In the genomic region with DNA sequence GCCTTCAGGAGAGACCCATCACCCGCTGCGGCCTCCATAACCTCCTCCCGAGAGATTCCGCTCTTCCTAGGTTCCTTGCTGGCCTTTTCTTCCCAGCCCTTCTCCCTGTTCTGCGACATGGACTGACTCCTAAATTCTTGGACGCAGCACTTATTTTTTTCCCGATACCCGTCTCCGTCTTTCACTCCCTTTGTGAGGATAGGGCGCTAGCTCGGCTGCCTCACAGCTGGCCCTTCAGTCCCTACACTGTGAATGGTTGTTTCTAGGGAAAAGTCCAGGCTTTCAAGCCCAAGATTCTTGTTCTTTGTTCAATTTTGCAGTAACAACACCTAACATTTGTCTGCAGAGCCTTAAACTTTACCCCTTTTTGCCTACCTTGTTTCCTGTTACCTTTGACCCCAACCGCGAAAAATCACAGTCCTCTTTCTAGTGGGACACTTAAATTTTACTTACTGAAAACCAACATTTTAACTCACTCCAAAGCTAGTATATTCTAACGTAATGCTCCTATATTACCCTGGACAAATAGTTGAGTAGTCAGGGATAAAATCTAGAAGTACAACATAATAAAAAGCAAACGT, we compare ENCODE assay signal across 8 cellular contexts. TPM values are rescaled to one million over a fixed set of nuclear protein-coding genes. Genes with fewer than 3 reads are reported as not detected.
DNase-seq lines count a peak whose midpoint lies in the region; ATAC-seq, FAIRE-seq and TF ChIP-seq lines count a peak whose summit lies in the region.

No MANE protein-coding gene starts in this region.

- H3K36me3 Mint-ChIP-seq in Caco-2 (ENCODE audit: insufficient read depth, unreplicated experiment): peaks cover 21% of the 10 kb centered on the region
- no peaks in the 10 kb centered on the region for H3K36me3 Mint-ChIP-seq in astrocyte (ENCODE audit: low read depth, unreplicated experiment)

- ATAC-seq in HG03064 (IDR thresholded peaks at IDR 0.05; ENCODE audit: low read depth, unreplicated experiment) (peak; percentile 7), GM18505 (IDR thresholded peaks at IDR 0.05; ENCODE audit: unreplicated experiment) (no peak)

- no peaks in the 10 kb centered on the region for H3K36me3 ChIP-seq in Caco-2 (ENCODE audit: control insufficient read depth, insufficient read depth, low read length)
- no peaks in the 10 kb centered on the region for H3K36me3 ChIP-seq in astrocyte (ENCODE audit: insufficient read depth, low read length)
- no peaks in the 10 kb centered on the region for H3K36me3 ChIP-seq in kidney (ENCODE audit: control insufficient read depth in 1 of 2, insufficient read depth in 2 of 2, low read length in 2 of 2)
- H3K36me3 ChIP-seq in subcutaneous abdominal adipose tissue (ENCODE audit: control insufficient read depth in 5 of 5, insufficient read depth in 5 of 5, low read length in 5 of 5): no peaks in the 10 kb centered on the region

- intact Hi-C loops in Caco-2 (cut with micrococcal nuclease; ENCODE audit: unreplicated experiment) (no loop called here), kidney (cut with DNase I) (no loop called here)

- H3K4me3 Mint-ChIP-seq in Caco-2 (ENCODE audit: unreplicated experiment): peak overlapping the region; percentile 86
- peak overlapping the region; percentile 98 for H3K4me3 Mint-ChIP-seq in astrocyte (ENCODE audit: unreplicated experiment)

- no peaks in the 10 kb centered on the region for H3K4me1 Mint-ChIP-seq in Caco-2 (ENCODE audit: low read depth, unreplicated experiment)
- peaks cover 6% of the 10 kb centered on the region for H3K4me1 Mint-ChIP-seq in astrocyte (ENCODE audit: low read depth, unreplicated experiment)

- peaks cover 7% of the 10 kb centered on the region; the same call in 1 of the 2 replicates for H3K4me1 ChIP-seq in Caco-2
- H3K4me1 ChIP-seq in astrocyte (ENCODE audit: insufficient read depth, low read length): peaks cover 6% of the 10 kb centered on the region
- peaks cover 4 to 10% of the 10 kb centered on the region in 2 donors for H3K4me1 ChIP-seq in kidney (ENCODE audit: control insufficient read depth in 1 of 2, insufficient read depth in 1 of 2, low read depth in 1 of 2, low read length in 2 of 2)
- peaks cover 0 to 22% (median 19%) of the 10 kb centered on the region in 5 donors for H3K4me1 ChIP-seq in subcutaneous abdominal adipose tissue (ENCODE audit: control insufficient read depth in 5 of 5, insufficient read depth in 5 of 5, low read length in 5 of 5)

- H3K27ac Mint-ChIP-seq in Caco-2 (ENCODE audit: unreplicated experiment) (peak overlapping the region; percentile 92), astrocyte (ENCODE audit: unreplicated experiment) (peak overlapping the region; percentile 99)

- TF ChIP-seq CTCF in Caco-2 (IDR thresholded peaks at IDR 0.05; ENCODE audit: insufficient read depth in 1 of 2, low read depth in 1 of 2, low read length in 1 of 2, severe bottlenecking in 1 of 2, unreplicated experiment in 1 of 2) (no peak), astrocyte (IDR thresholded peaks at IDR 0.05; ENCODE audit: insufficient read depth, low read depth, low read length) (no peak), kidney (IDR thresholded peaks at IDR 0.05; ENCODE audit: borderline replicate concordance, extremely low read depth, insufficient read depth) (no peak)

- TSS peak; percentile 94 for BruUV-seq in Caco-2 (replicated peaks; lab: Mats Ljungman, UMichigan)

- FAIRE-seq in astrocyte (lab: Jason Lieb, UNC) (no peak), kidney (lab: Jason Lieb, UNC) (no peak)

- peaks cover 14% of the 10 kb centered on the region for H4K20me1 ChIP-seq in astrocyte (ENCODE audit: insufficient read depth, low read length)

- CTCF ChIA-PET in Caco-2 (lab: Charles Lee): interaction anchor here (0.5 to 2.4 kb wide), 2 partner anchors 80 to 152 kb away, joined by 4 to 18 read pairs; no protein-coding TSS in a partner anchor

- H3K9me3 ChIP-seq in Caco-2 (no peaks in the 10 kb centered on the region), astrocyte (ENCODE audit: insufficient read depth, low read depth, low read length) (no peaks in the 10 kb centered on the region), kidney (ENCODE audit: control insufficient read depth in 1 of 2, low read length in 2 of 2) (no peaks in the 10 kb centered on the region), subcutaneous abdominal adipose tissue (ENCODE audit: control insufficient read depth in 5 of 5, low read length in 5 of 5) (no peaks in the 10 kb centered on the region)

- H3K9me3 Mint-ChIP-seq in Caco-2 (ENCODE audit: unreplicated experiment): no peaks in the 10 kb centered on the region
- no peaks in the 10 kb centered on the region for H3K9me3 Mint-ChIP-seq in astrocyte (ENCODE audit: unreplicated experiment)

- POLR2A ChIA-PET in Caco-2 (lab: Charles Lee): interaction anchor here (0.8 kb wide), 1 partner anchor 28 kb away, joined by 4 read pairs; no protein-coding TSS in a partner anchor

- DNase-seq in Caco-2 (no peak), astrocyte (ENCODE audit: low read depth) (no peak), kidney (no peak), NCI-H128 (lab: John Stamatoyannopoulos, UW; ENCODE audit: unreplicated experiment) (no peak), NCI-H2227 treated with DMSO at 0.1 percent for 48 hours (lab: John Stamatoyannopoulos, UW) (no peak)

- H3K79me2 ChIP-seq in astrocyte (ENCODE audit: insufficient read depth, low read length): peaks cover 33% of the 10 kb centered on the region

- peak overlapping the region; percentile 91 for H3K9ac ChIP-seq in astrocyte (ENCODE audit: low read length)
- H3K9ac ChIP-seq in kidney (ENCODE audit: low read length in 2 of 2): peak overlapping the region; percentile 88 to 100
- H3K9ac ChIP-seq in subcutaneous abdominal adipose tissue (ENCODE audit: low read length in 5 of 5): peak overlapping the region; percentile 74 to 94 (median 86)

- no peak for TF ChIP-seq POLR2A in GM18505 (IDR thresholded peaks at IDR 0.05; ENCODE audit: borderline replicate concordance, extremely low read depth, insufficient read depth, insufficient read length)

- H3K4me3 ChIP-seq in Caco-2 (ENCODE audit: low read depth, low read length) (peak overlapping the region; percentile 45), astrocyte (ENCODE audit: insufficient read depth, low read depth, low read length) (peak overlapping the region; percentile 79), kidney (ENCODE audit: low read length in 2 of 2) (peak overlapping the region; percentile 93 to 94), subcutaneous abdominal adipose tissue (ENCODE audit: low read depth in 1 of 5, low read length in 5 of 5) (peak overlapping the region; percentile 86 to 94 (median 90))

- H3K27me3 ChIP-seq in Caco-2 (replicated peaks; ENCODE audit: control insufficient read depth, insufficient read depth, low read length) (no peaks in the 10 kb centered on the region), astrocyte (ENCODE audit: insufficient read depth, low read length) (no peaks in the 10 kb centered on the region), subcutaneous abdominal adipose tissue (ENCODE audit: control insufficient read depth in 5 of 5, insufficient read depth in 4 of 5, low read length in 5 of 5) (no peaks in the 10 kb centered on the region)

- H3K27ac ChIP-seq in astrocyte (ENCODE audit: low read depth, low read length) (peak overlapping the region; percentile 88), kidney (ENCODE audit: low read depth in 2 of 2, low read length in 2 of 2) (peak overlapping the region; percentile 90 to 95), subcutaneous abdominal adipose tissue (ENCODE audit: low read depth, low read length) (peak overlapping the region; percentile 96)

- no peaks in the 10 kb centered on the region for H3K27me3 Mint-ChIP-seq in Caco-2 (ENCODE audit: insufficient read depth, unreplicated experiment)
- H3K27me3 Mint-ChIP-seq in astrocyte (ENCODE audit: low read depth, unreplicated experiment): no peaks in the 10 kb centered on the region

- H2AFZ ChIP-seq in astrocyte (ENCODE audit: low read depth, low read length): peak overlapping the region; percentile 98

- H3K4me2 ChIP-seq in astrocyte (ENCODE audit: low read length): peak overlapping the region; percentile 87

RNA-seq across cellular contexts. Expression of a gene that starts 0.5 kb away (rescaled TPM):
- total RNA-seq in Caco-2 (2022) (29.7 and 31.5 TPM in 2 replicates), astrocyte (20.3 and 24.8 TPM in 2 replicates), kidney (48.0 TPM)
- 20.1 TPM for polyA plus RNA-seq in kidney (ENCODE audit: insufficient read depth, low read depth, low replicate concordance)
